29 cellular contexts compared by ENCODE assay signal in genomic region chr14:104572668-104573067, GRCh38. TPM values are rescaled to one million over a fixed set of nuclear protein-coding genes. Genes with fewer than 3 reads are reported as not detected.
"Had no signal": no experiment of that assay in that cellular context is flagged by ENCODE, and none has a peak within 500 bp of the region (broad histone marks: within the 10 kb centered on the region; RNA-seq: fewer than 3 reads in every experiment).

No MANE protein-coding gene starts in this region.

- H3K27me3 ChIP-seq: ovary had no signal

- H3K36me3 Mint-ChIP-seq: memory B cell; naive B cell; natural killer cell treated with Interleukin-12 subunit alpha and Interleukin-12 subunit beta and Interleukin-15 and Interleukin-18, amount 100 ng/mL, for 72 hours; stimulated activated naive B cell treated with anti-CD40 and anti-IgM and Interleukin-4, amounts not matched to agents 10 μg/mL and 1 μg/mL and 100 μg/mL, for 72 hours had no signal

- H3K27ac Mint-ChIP-seq: effector memory CD8-positive, alpha-beta T cell; memory B cell; natural killer cell treated with Interleukin-12 subunit alpha and Interleukin-12 subunit beta and Interleukin-15 and Interleukin-18, amount 100 ng/mL, for 72 hours; stimulated activated naive B cell treated with anti-CD40 and anti-IgM and Interleukin-4, amounts not matched to agents 10 μg/mL and 1 μg/mL and 100 μg/mL, for 72 hours; stimulated activated naive CD8-positive, alpha-beta T cell treated with anti-CD3 and anti-CD28 coated beads, Interleukin-15, Interleukin-2, amounts not matched to agents 100 ng/mL and 50 ng/mL, for 24 hours had no signal

- H3K36me3 ChIP-seq: esophagus squamous epithelium, ovary, spleen, thoracic aorta, tibial nerve, upper lobe of left lung had no signal

- H3K4me3 ChIP-seq: esophagus squamous epithelium, lung, mucosa of descending colon, ovary, psoas muscle, skin epidermis, spleen, thoracic aorta, tibial nerve, upper lobe of left lung had no signal

- H3K4me1 ChIP-seq: esophagus squamous epithelium, spleen, upper lobe of left lung had no signal

- DNase-seq: cortex of kidney; effector memory CD8-positive, alpha-beta T cell; erythroblast; esophagus squamous epithelium; foreskin melanocyte; head of caudate nucleus; mucosa of descending colon; naive B cell; occipital lobe; ovary; posterior cingulate gyrus; psoas muscle; spleen; stimulated activated CD4-positive, alpha-beta T cell treated with anti-CD3 and anti-CD28 coated beads, Interleukin-4, amount 100 ng/mL, for 4 hours; stimulated activated naive B cell treated with anti-CD40 and anti-IgM and Interleukin-4, amounts not matched to agents 10 μg/mL and 1 μg/mL and 100 μg/mL, for 72 hours; upper lobe of left lung had no signal

- H3K9me3 Mint-ChIP-seq: effector memory CD8-positive, alpha-beta T cell; memory B cell; naive B cell; natural killer cell treated with Interleukin-12 subunit alpha and Interleukin-12 subunit beta and Interleukin-15 and Interleukin-18, amount 100 ng/mL, for 72 hours; stimulated activated naive B cell treated with anti-CD40 and anti-IgM and Interleukin-4, amounts not matched to agents 10 μg/mL and 1 μg/mL and 100 μg/mL, for 72 hours; stimulated activated naive CD8-positive, alpha-beta T cell treated with anti-CD3 and anti-CD28 coated beads, Interleukin-15, Interleukin-2, amounts not matched to agents 100 ng/mL and 50 ng/mL, for 24 hours had no signal

- H3K9me3 ChIP-seq: esophagus squamous epithelium, mucosa of descending colon, ovary, psoas muscle, spleen, thoracic aorta, tibial nerve, upper lobe of left lung had no signal

- ATAC-seq: effector memory CD8-positive, alpha-beta T cell; left lobe of liver; mucosa of descending colon; natural killer cell treated with Interleukin-12 subunit alpha and Interleukin-12 subunit beta and Interleukin-15 and Interleukin-18, amount 100 ng/mL, for 72 hours; psoas muscle; stimulated activated naive B cell treated with anti-CD40 and anti-IgM and Interleukin-4, amounts not matched to agents 10 μg/mL and 1 μg/mL and 100 μg/mL, for 72 hours had no signal

- H3K27me3 Mint-ChIP-seq: natural killer cell treated with Interleukin-12 subunit alpha and Interleukin-12 subunit beta and Interleukin-15 and Interleukin-18, amount 100 ng/mL, for 72 hours; stimulated activated naive CD8-positive, alpha-beta T cell treated with anti-CD3 and anti-CD28 coated beads, Interleukin-15, Interleukin-2, amounts not matched to agents 100 ng/mL and 50 ng/mL, for 24 hours had no signal

- H3K27ac ChIP-seq: esophagus squamous epithelium, ovary, psoas muscle, skin epidermis, spleen, thoracic aorta, tibial nerve, upper lobe of left lung had no signal

- H3K4me1 Mint-ChIP-seq: memory B cell; naive B cell; stimulated activated naive B cell treated with anti-CD40 and anti-IgM and Interleukin-4, amounts not matched to agents 10 μg/mL and 1 μg/mL and 100 μg/mL, for 72 hours had no signal

- H3K4me3 Mint-ChIP-seq: effector memory CD8-positive, alpha-beta T cell; memory B cell; naive B cell; natural killer cell treated with Interleukin-12 subunit alpha and Interleukin-12 subunit beta and Interleukin-15 and Interleukin-18, amount 100 ng/mL, for 72 hours; stimulated activated naive B cell treated with anti-CD40 and anti-IgM and Interleukin-4, amounts not matched to agents 10 μg/mL and 1 μg/mL and 100 μg/mL, for 72 hours; stimulated activated naive CD8-positive, alpha-beta T cell treated with anti-CD3 and anti-CD28 coated beads, Interleukin-15, Interleukin-2, amounts not matched to agents 100 ng/mL and 50 ng/mL, for 24 hours had no signal

- FAIRE-seq: endometrium, keratinocyte, urothelium cell line had no signal

RNA-seq across cellular contexts. Expression of gene C14orf180, which starts 6.9 kb away (rescaled TPM):
- total RNA-seq: dermis microvascular lymphatic vessel endothelial cell; esophagus squamous epithelium; natural killer cell treated with Interleukin-12 subunit alpha and Interleukin-12 subunit beta and Interleukin-15 and Interleukin-18, amount 100 ng/mL, for 72 hours; occipital lobe; renal cortical epithelial cell; upper lobe of left lung had no signal
- polyA plus RNA-seq: keratinocyte had no signal

RNA-seq across cellular contexts. Expression of gene TMEM179, which starts 31.9 kb away (rescaled TPM):
- total RNA-seq: esophagus squamous epithelium, psoas muscle, renal cortical epithelial cell, spleen, thoracic aorta, upper lobe of left lung had no signal
- polyA plus RNA-seq: keratinocyte had no signal
